Comparison of ENCODE assay signal across 8 cellular contexts in genomic region chr2:30421551-30422436, GRCh38. TPM values are rescaled to one million over a fixed set of nuclear protein-coding genes. Genes with fewer than 3 reads are reported as not detected.
DNase-seq lines count a peak whose midpoint lies in the region; ATAC-seq, FAIRE-seq and TF ChIP-seq lines count a peak whose summit lies in the region.

No MANE protein-coding gene starts in this region.

- H3K27me3 Mint-ChIP-seq in CD4-positive, CD25-positive, alpha-beta regulatory T cell = no peaks in the 10 kb centered on the region
- H3K27me3 Mint-ChIP-seq in memory B cell = no peaks in the 10 kb centered on the region

- peak overlapping the region; percentile 27 for H3K4me3 ChIP-seq in CD4-positive, CD25-positive, alpha-beta regulatory T cell (ENCODE audit: low read depth, low read length)
- H3K4me3 ChIP-seq in H7 (ENCODE audit: insufficient read depth, low read depth, low read length) (no peak overlapping the region), GM12878 (0 out of 2 replicates have a peak overlapping the region, but pooled peaks have one; percentile 17), upper lobe of left lung (no peak overlapping the region)

- in situ Hi-C loops in GM12878 (cut with MboI) = no loop called here

- no peaks in the 10 kb centered on the region for H3K27me3 ChIP-seq in CD4-positive, CD25-positive, alpha-beta regulatory T cell (ENCODE audit: control insufficient read depth, insufficient read depth, low read length)
- no peaks in the 10 kb centered on the region for H3K27me3 ChIP-seq in H7 (ENCODE audit: control insufficient read depth, insufficient read depth, low read length)
- no peaks in the 10 kb centered on the region for H3K27me3 ChIP-seq in GM12878 (replicated peaks in 1 of 2; ENCODE audit: control insufficient read depth in 2 of 2, insufficient read depth in 2 of 2, low read length in 1 of 2)
- no peaks in the 10 kb centered on the region for H3K27me3 ChIP-seq in upper lobe of left lung

- TF ChIP-seq EP300 in GM12878 (IDR thresholded peaks at IDR 0.05; ENCODE audit: borderline replicate concordance in 1 of 2, control insufficient read depth in 1 of 2, low read depth in 2 of 2, low read length in 2 of 2) (no peak), upper lobe of left lung (IDR thresholded peaks at IDR 0.05) (no peak)

- peak; percentile 24 for ATAC-seq in CD4-positive, CD25-positive, alpha-beta regulatory T cell (ENCODE audit: low read depth in 2 of 2)
- peak; percentile 77 for ATAC-seq in GM12878
- peak; percentile 37 for ATAC-seq in memory B cell (ENCODE audit: low read depth)
- ATAC-seq in upper lobe of left lung (ENCODE audit: low FRiP score in 2 of 2) = peak in 1 of 2 donors; percentile 70

- H3K27ac Mint-ChIP-seq in CD4-positive, CD25-positive, alpha-beta regulatory T cell = peak overlapping the region; percentile 83 to 97 (median 88)
- H3K27ac Mint-ChIP-seq in memory B cell = peak overlapping the region; percentile 75

- WGBS in GM12878 (ENCODE audit: insufficient coverage, insufficient replicate concordance, low lambda C conversion rate, missing lambda C conversion rate) = 19% methylated on average over 11 of the region's 11 CpGs
- WGBS in upper lobe of left lung, 2 donors = 52 to 77% methylated on average over 11 of the region's 11 CpGs

- SMC1A ChIA-PET in GM12878 (lab: Charles Lee; ENCODE audit: uncharacterized antibody, unreplicated experiment) = interaction anchor here (0.5 to 11.3 kb wide), 40 partner anchors 9 to 484 kb away, joined by 3 to 96 read pairs (median 4); partner anchors contain the start of gene LCLAT1

- peak overlapping the region; percentile 36 for H3K4me2 ChIP-seq in GM12878 (ENCODE audit: control insufficient read depth, insufficient read depth)

- H3K36me3 ChIP-seq in CD4-positive, CD25-positive, alpha-beta regulatory T cell (ENCODE audit: control insufficient read depth, insufficient read depth, low read length) = no peaks in the 10 kb centered on the region
- H3K36me3 ChIP-seq in H7 (replicated peaks; ENCODE audit: control insufficient read depth, insufficient read depth, low read length) (no peaks in the 10 kb centered on the region), GM12878 (ENCODE audit: control insufficient read depth in 2 of 2, insufficient read depth in 2 of 2, low read length in 1 of 2) (no peaks in the 10 kb centered on the region), upper lobe of left lung (no peaks in the 10 kb centered on the region)

- H3K9me3 Mint-ChIP-seq in CD4-positive, CD25-positive, alpha-beta regulatory T cell = no peaks in the 10 kb centered on the region
- peaks cover 2% of the 10 kb centered on the region for H3K9me3 Mint-ChIP-seq in memory B cell

- peak in 2 of 3 donors; percentile 18 to 29 for DNase-seq in CD4-positive, CD25-positive, alpha-beta regulatory T cell
- DNase-seq in H7 = peak; percentile 57
- DNase-seq in RPMI8226 = peak; percentile 33
- DNase-seq in GM12878 (ENCODE audit: low read depth, low spot score) = peak; percentile 28
- no peak for DNase-seq in memory B cell (ENCODE audit: low spot score in 2 of 2)
- no peak for DNase-seq in upper lobe of left lung
- no peak for DNase-seq in epidermal melanocyte (ENCODE audit: insufficient read length, low spot score)
- no peak for DNase-seq in DMS114 treated with DMSO at 0.1 percent for 48 hours (lab: John Stamatoyannopoulos, UW; ENCODE audit: unreplicated experiment)

- TF ChIP-seq CTCF in GM12878 (IDR thresholded peaks at IDR 0.05 in 2 of 3, conservative IDR thresholded peaks at IDR 0.05 in 1 of 3; ENCODE audit: control insufficient read depth in 2 of 3, extremely low read depth in 1 of 3, insufficient read depth in 1 of 3, low read depth in 3 of 3, low read length in 3 of 3) (no peak), upper lobe of left lung (IDR thresholded peaks at IDR 0.05) (no peak)

- FAIRE-seq in GM12878 (lab: Jason Lieb, UNC) = no peak

- POLR2A ChIA-PET in GM12878 (lab: Charles Lee) = interaction anchor here (0.6 to 3.5 kb wide), 9 partner anchors 9 to 220 kb away, joined by 3 to 20 read pairs (median 3); no protein-coding TSS in a partner anchor

- H3K36me3 Mint-ChIP-seq in CD4-positive, CD25-positive, alpha-beta regulatory T cell = no peaks in the 10 kb centered on the region
- H3K36me3 Mint-ChIP-seq in memory B cell = no peaks in the 10 kb centered on the region

- H3K79me2 ChIP-seq in GM12878 (ENCODE audit: control insufficient read depth, insufficient read depth, low read length) = no peaks in the 10 kb centered on the region

- 0 out of 2 replicates have a peak overlapping the region, but pooled peaks have one; percentile 9 for H3K9ac ChIP-seq in GM12878 (ENCODE audit: control insufficient read depth, insufficient read depth, low read length)

- TF ChIP-seq RAD21 in GM12878 (IDR thresholded peaks at IDR 0.05; ENCODE audit: insufficient read depth, low read depth, low read length) = no peak

- intact Hi-C loops in GM12878 (cut with micrococcal nuclease; ENCODE audit: unreplicated experiment) = loop anchor here (5.0 to 10.0 kb wide), 2 partner anchors 84 to 283 kb away; no protein-coding TSS in a partner anchor

- no TSS peak for BruUV-seq in GM12878 (replicated peaks; lab: Mats Ljungman, UMichigan)

- CTCF ChIA-PET in GM12878 (lab: Yijun Ruan, JAX) = interaction anchor here (0.6 to 3.2 kb wide), 17 partner anchors 10 to 289 kb away, joined by 3 to 17 read pairs (median 4); no protein-coding TSS in a partner anchor

- peaks cover 7 to 45% (median 21%) of the 10 kb centered on the region in 4 donors for H3K4me1 Mint-ChIP-seq in CD4-positive, CD25-positive, alpha-beta regulatory T cell
- H3K4me1 Mint-ChIP-seq in memory B cell = peaks cover 24% of the 10 kb centered on the region

- peak overlapping the region; percentile 12 to 73 (median 48) for H3K4me3 Mint-ChIP-seq in CD4-positive, CD25-positive, alpha-beta regulatory T cell
- peak overlapping the region; percentile 31 for H3K4me3 Mint-ChIP-seq in memory B cell

- H3K27ac ChIP-seq in CD4-positive, CD25-positive, alpha-beta regulatory T cell (ENCODE audit: insufficient read depth, low read length, poor library complexity, severe bottlenecking) = peak overlapping the region; percentile 27
- H3K27ac ChIP-seq in GM12878 (ENCODE audit: control insufficient read depth, insufficient read depth) (peak overlapping the region; percentile 6; the same call in 1 of the 2 replicates), upper lobe of left lung (peak overlapping the region; percentile 16 to 59 (median 46))

- peaks cover 17% of the 10 kb centered on the region for H3K4me1 ChIP-seq in CD4-positive, CD25-positive, alpha-beta regulatory T cell (ENCODE audit: control insufficient read depth, insufficient read depth, low read length, poor library complexity, severe bottlenecking)
- peaks cover 25% of the 10 kb centered on the region for H3K4me1 ChIP-seq in GM12878 (ENCODE audit: control insufficient read depth, insufficient read depth, low read length)
- H3K4me1 ChIP-seq in upper lobe of left lung = peaks cover 0 to 9% (median 0%) of the 10 kb centered on the region in 4 donors

- peak overlapping the region; percentile 31 for H2AFZ ChIP-seq in GM12878 (ENCODE audit: control insufficient read depth, low read depth, low read length)

- no peaks in the 10 kb centered on the region for H3K9me3 ChIP-seq in CD4-positive, CD25-positive, alpha-beta regulatory T cell (ENCODE audit: control insufficient read depth in 2 of 2, low read length in 2 of 2)
- H3K9me3 ChIP-seq in GM12878 (replicated peaks; ENCODE audit: control insufficient read depth, insufficient read depth, low read length) (no peaks in the 10 kb centered on the region), upper lobe of left lung (no peaks in the 10 kb centered on the region)

- no peak for TF ChIP-seq POLR2A in GM12878 (IDR thresholded peaks at IDR 0.05; ENCODE audit: low read depth, low read length)
- TF ChIP-seq POLR2A in upper lobe of left lung (IDR thresholded peaks at IDR 0.05) = no peak

- no peaks in the 10 kb centered on the region for H4K20me1 ChIP-seq in GM12878 (ENCODE audit: control insufficient read depth, insufficient read depth)

- RAD21 ChIA-PET in GM12878 (lab: Charles Lee; ENCODE audit: unreplicated experiment) = interaction anchor here (0.7 to 3.3 kb wide), 28 partner anchors 10 to 290 kb away, joined by 3 to 22 read pairs (median 5); partner anchors contain the start of genes LBH and LCLAT1

TF ChIP-seq in GM12878, 131 proteins besides CTCF, POLR2A, EP300 and RAD21:
- TF ChIP-seq MTA2 (IDR thresholded peaks at IDR 0.05; ENCODE audit: low read depth) (no peak), ZBED1 (IDR thresholded peaks at IDR 0.05; ENCODE audit: borderline replicate concordance) (0 out of 2 replicates have a peak, but pooled peaks have one; percentile 12), MEF2B (IDR thresholded peaks at IDR 0.05; ENCODE audit: partially characterized antibody, poor library complexity, severe bottlenecking) (peak; percentile 78), NFIC (IDR thresholded peaks at IDR 0.05; ENCODE audit: low read depth, low read length) (peak; percentile 39; the same call in 1 of the 2 replicates), RUNX3 (IDR thresholded peaks at IDR 0.05; ENCODE audit: low read length) (peak; percentile 39; the same call in 1 of the 2 replicates), CHD1 (IDR thresholded peaks at IDR 0.05; ENCODE audit: low read depth, low read length) (no peak), ZNF384 (IDR thresholded peaks at IDR 0.05; ENCODE audit: borderline replicate concordance, low read depth, low read length) (peak; percentile 81)
TF ChIP-seq in GM12878: peak in this region for 5.

RNA-seq across cellular contexts. Expression of gene LCLAT1, which starts 25.3 kb away (rescaled TPM):
- 17.6 TPM for total RNA-seq in CD4-positive, CD25-positive, alpha-beta regulatory T cell
- 10 to 100 TPM in 1 of 4 donors, 1 to 10 TPM in 3; 4.8 to 25.2 (median 7.6) TPM for polyA plus RNA-seq in CD4-positive, CD25-positive, alpha-beta regulatory T cell
- 9.6 and 10.5 TPM in 2 replicates for total RNA-seq in H7 (2014; rRNA removed; shearing (Covaris generic))
- total RNA-seq in GM12878 (2013; cell fraction: nucleolus; rRNA removed) = 56.2 and 59.7 TPM in 2 replicates
- total RNA-seq in GM12878 (2014; rRNA removed) (9.6 and 11.1 TPM in 2 replicates), GM12878 (2014; rRNA removed; fragmentation: Illumina TruSeq; extraction: Trizol) (14.5 and 15.7 TPM in 2 replicates), GM12878 (2021) (17.5 and 18.6 TPM in 2 replicates), upper lobe of left lung (10 to 100 TPM in 4 of 6 donors, 1 to 10 TPM in 2; 7.0 to 21.9 (median 12.4) TPM)
- 1.8 TPM for polyA plus RNA-seq in GM12878 (2011; ENCODE audit: low read depth)
- polyA plus RNA-seq in GM12878 (2011; rRNA removed) (16.2 and 22.7 TPM in 2 replicates), GM12878 (2014; fragmentation: Illumina TruSeq; extraction: Trizol) (10.8 and 11.9 TPM in 2 replicates), GM12878 (2014; fragmentation: Nextera tagmentation; extraction: Ambion mirVana) (10 to 100 TPM in 1 of 2 experiments, 1 to 10 TPM in 1; 8.1 to 33.0 TPM), GM12878 (2014; rRNA removed) (8.5 and 9.4 TPM in 2 replicates), GM12878 (2016; fragmentation: Nextera tagmentation; extraction: Ambion mirVana) (10 to 100 TPM; 22.7 to 24.3 TPM)
- 8.1 and 8.3 TPM in 2 replicates for polyA plus RNA-seq in GM12878 (2011; cell fraction: cytosol; rRNA removed)
- polyA plus RNA-seq in GM12878 (2011; cell fraction: nucleus; rRNA removed) = 8.1 and 8.3 TPM in 2 replicates
- 2.9 and 3.3 TPM in 2 replicates for polyA plus RNA-seq in GM12878 (2012)
- 33.5 and 41.1 TPM in 2 replicates for polyA minus RNA-seq in GM12878 (2011; rRNA and poly(A)+ RNA removed)
- 9.9 and 10.3 TPM in 2 replicates for polyA minus RNA-seq in GM12878 (2011; cell fraction: cytosol; rRNA and poly(A)+ RNA removed)
- 19.6 and 39.4 TPM in 2 replicates for polyA minus RNA-seq in GM12878 (2011; cell fraction: nucleus; rRNA and poly(A)+ RNA removed)

Comparison
In these comparisons a context has a peak if more than half of its experiments do, and no peak if none do; other contexts are left out.
1. DNase-seq: peak in CD4-positive, CD25-positive, alpha-beta regulatory T cell (2 of 3), H7 (single experiment), RPMI8226 (single experiment) and GM12878 (single experiment); none in memory B cell (0 of 2), upper lobe of left lung (0 of 2), epidermal melanocyte (single experiment) and DMS114 treated with DMSO at 0.1 percent for 48 hours (single experiment).
2. H3K4me3 ChIP-seq: peak in CD4-positive, CD25-positive, alpha-beta regulatory T cell (single experiment) and GM12878 (single experiment); none in H7 (single experiment) and upper lobe of left lung (0 of 4).
3. Peak in every context shown above with its lines, with median percentiles within 50 percentile points of each other: H3K27ac ChIP-seq.